ENCODE assay signal across 25 cellular contexts in the genomic region with DNA sequence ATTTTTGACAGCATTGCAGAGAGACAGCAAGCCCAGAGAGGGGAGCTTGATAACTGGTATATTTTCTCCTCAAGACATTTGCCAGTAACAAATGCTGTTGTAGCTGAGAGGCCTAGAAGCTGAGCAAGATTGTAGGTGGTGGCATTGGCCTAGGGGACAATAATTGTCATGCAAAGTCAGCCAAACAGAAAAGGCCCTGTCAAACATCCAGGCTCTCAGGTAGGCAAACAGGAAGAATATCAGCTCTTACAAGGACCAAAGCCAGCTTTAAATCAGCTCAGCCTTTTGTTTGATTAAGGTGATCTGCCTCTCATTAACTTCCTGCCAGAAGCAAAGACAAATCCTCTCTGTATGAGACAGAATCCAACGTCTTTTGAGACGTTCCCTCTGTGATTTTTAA. TPM values are rescaled to one million over a fixed set of nuclear protein-coding genes. Genes with fewer than 3 reads are reported as not detected.
"Had no signal": no experiment of that assay in that cellular context is flagged by ENCODE, and none has a peak within 500 bp of the region (broad histone marks: within the 10 kb centered on the region; RNA-seq: fewer than 3 reads in every experiment).

No MANE protein-coding gene starts in this region.

- H3K27ac ChIP-seq: colonic mucosa, dorsolateral prefrontal cortex, gastrocnemius medialis, sigmoid colon, testis, uterus had no signal

- DNase-seq: activated CD4-positive, alpha-beta T cell treated with anti-CD3 and anti-CD28 coated beads, Interleukin-2, amount 10 ng/mL, durations not matched to agents 7 days and 5 days; activated naive CD4-positive, alpha-beta T cell treated with Interleukin-2 at 50 U/mL for 16 hours; activated naive CD8-positive, alpha-beta T cell treated with anti-CD3 and anti-CD28 coated beads for 36 hours; activated T-cell treated with anti-CD3 and anti-CD28 coated beads, Interleukin-2, amount 50 U/mL, for 24 hours; colonic mucosa; dorsolateral prefrontal cortex; effector memory CD8-positive, alpha-beta T cell; gastrocnemius medialis; hippocampal formation; midbrain; natural killer cell; retina; sigmoid colon; stimulated activated CD4-positive, alpha-beta T cell treated with anti-CD3 and anti-CD28 coated beads, Interleukin-15, amount 100 ng/mL, for 24 hours; testis; trophoblast cell; uterus had no signal

- H3K27me3 ChIP-seq: colonic mucosa, dorsolateral prefrontal cortex, sigmoid colon, testis, uterus had no signal

- H3K4me1 ChIP-seq: colonic mucosa, gastrocnemius medialis, sigmoid colon, testis, uterus had no signal

- H3K4me3 Mint-ChIP-seq: activated CD4-positive, alpha-beta T cell treated with anti-CD3 and anti-CD28 coated beads, Interleukin-2, amount 10 ng/mL, durations not matched to agents 7 days and 5 days; activated naive CD8-positive, alpha-beta T cell treated with anti-CD3 and anti-CD28 coated beads for 36 hours; activated T-cell treated with anti-CD3 and anti-CD28 coated beads, Interleukin-2, amount 50 U/mL, for 24 hours; central memory CD8-positive, alpha-beta T cell; effector memory CD8-positive, alpha-beta T cell; natural killer cell; stimulated activated memory B cell treated with anti-CD40 and anti-IgM and Interleukin-4, amounts not matched to agents 10 μg/mL and 1 μg/mL and 100 μg/mL, for 72 hours had no signal

- H3K27ac Mint-ChIP-seq: activated CD4-positive, alpha-beta T cell treated with anti-CD3 and anti-CD28 coated beads, Interleukin-2, amount 10 ng/mL, durations not matched to agents 7 days and 5 days; activated naive CD8-positive, alpha-beta T cell treated with anti-CD3 and anti-CD28 coated beads for 36 hours; activated T-cell treated with anti-CD3 and anti-CD28 coated beads, Interleukin-2, amount 50 U/mL, for 24 hours; natural killer cell; stimulated activated memory B cell treated with anti-CD40 and anti-IgM and Interleukin-4, amounts not matched to agents 10 μg/mL and 1 μg/mL and 100 μg/mL, for 72 hours had no signal

- H3K4me3 ChIP-seq: colonic mucosa, dorsolateral prefrontal cortex, gastrocnemius medialis, sigmoid colon, smooth muscle cell, testis, uterus had no signal

- H3K9me3 ChIP-seq: colonic mucosa, gastrocnemius medialis, testis, uterus had no signal

- H3K36me3 Mint-ChIP-seq: activated naive CD8-positive, alpha-beta T cell treated with anti-CD3 and anti-CD28 coated beads for 36 hours had no signal

- H3K4me1 Mint-ChIP-seq: activated CD4-positive, alpha-beta T cell treated with anti-CD3 and anti-CD28 coated beads, Interleukin-2, amount 10 ng/mL, durations not matched to agents 7 days and 5 days; activated naive CD8-positive, alpha-beta T cell treated with anti-CD3 and anti-CD28 coated beads for 36 hours; central memory CD8-positive, alpha-beta T cell; natural killer cell; stimulated activated memory B cell treated with anti-CD40 and anti-IgM and Interleukin-4, amounts not matched to agents 10 μg/mL and 1 μg/mL and 100 μg/mL, for 72 hours had no signal

- H3K36me3 ChIP-seq: colonic mucosa, gastrocnemius medialis, sigmoid colon, uterus had no signal

- ATAC-seq: activated CD4-positive, CD25-positive, alpha-beta regulatory T cell treated with anti-CD3 and anti-CD28 coated beads, Interleukin-2, amount 50 U/mL, for 24 hours; effector memory CD8-positive, alpha-beta T cell; esophagus mucosa; gastrocnemius medialis; natural killer cell; stimulated activated memory B cell treated with anti-CD40 and anti-IgM and Interleukin-4, amounts not matched to agents 10 μg/mL and 1 μg/mL and 100 μg/mL, for 72 hours had no signal

RNA-seq across cellular contexts. Expression of gene BARX1, which starts 29.7 kb away (rescaled TPM):
- total RNA-seq: activated CD4-positive, alpha-beta T cell treated with anti-CD3 and anti-CD28 coated beads, Interleukin-2, amount 10 ng/mL, durations not matched to agents 7 days and 5 days; colonic mucosa; endothelial cell of umbilical vein; gastrocnemius medialis; liver; natural killer cell; posterior vena cava; sigmoid colon had no signal
